Comparison of ENCODE assay signal across 10 cellular contexts in the genomic region with DNA sequence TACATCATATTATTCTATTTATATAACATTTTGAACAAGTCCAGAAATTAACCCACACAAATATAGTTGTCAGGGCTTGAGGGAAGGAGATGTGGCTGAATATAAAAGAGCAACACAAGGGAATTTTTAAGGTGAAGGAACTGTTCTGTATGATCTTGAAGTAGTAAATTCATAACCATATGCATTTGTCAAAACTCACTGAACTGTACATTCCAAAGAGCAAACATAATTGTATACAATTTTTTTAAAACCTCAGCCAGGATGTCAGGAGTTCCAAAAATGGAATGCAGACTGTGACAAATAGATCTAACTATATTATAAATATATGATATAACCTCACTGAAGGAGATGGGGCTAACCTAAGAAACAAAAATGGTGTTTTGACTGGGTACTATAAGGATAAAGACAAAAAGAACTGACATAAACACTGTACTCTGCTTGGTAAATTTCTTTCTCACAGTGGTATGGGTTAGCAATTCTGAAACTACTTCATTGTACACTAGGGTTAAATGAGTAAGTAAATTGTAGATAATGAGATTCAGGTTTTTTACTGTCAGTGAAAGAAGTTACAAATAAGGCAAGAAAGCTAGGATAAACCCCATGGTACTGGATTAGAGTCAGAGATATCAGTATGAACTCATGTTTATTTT. TPM values are rescaled to one million over a fixed set of nuclear protein-coding genes. Genes with fewer than 3 reads are reported as not detected.
A peak's percentile ranks its signal among the peaks of the same experiment; 100 is the strongest.
DNase-seq lines count a peak whose midpoint lies in the region; ATAC-seq and TF ChIP-seq lines count a peak whose summit lies in the region.
"Had no signal": no experiment of that assay in that cellular context is flagged by ENCODE, and none has a peak within 500 bp of the region (broad histone marks: within the 10 kb centered on the region; RNA-seq: fewer than 3 reads in every experiment).

No MANE protein-coding gene starts in this region.

- no TSS peak for BruUV-seq in PC-9 (replicated peaks; lab: Mats Ljungman, UMichigan)

- H3K27me3 ChIP-seq in PC-9 (ENCODE audit: insufficient read depth, low read depth) = no peaks in the 10 kb centered on the region

- TF ChIP-seq CTCF in GM10248 (IDR thresholded peaks at IDR 0.05; ENCODE audit: control extremely low read depth, extremely low read depth, low read depth, missing control alignments) (no peak), PC-9 (conservative IDR thresholded peaks at IDR 0.05) (no peak)

- H3K9me3 ChIP-seq in PC-9 (ENCODE audit: insufficient read depth, low read depth) = no peaks in the 10 kb centered on the region

- peaks cover 90% of the 10 kb centered on the region for H4K20me1 ChIP-seq in PC-9 (ENCODE audit: insufficient read depth)

- H3K36me3 ChIP-seq in PC-9 (ENCODE audit: low read depth) = peaks cover 7% of the 10 kb centered on the region; the same call in 1 of the 2 replicates

- H3K4me2 ChIP-seq in PC-9 = no peak overlapping the region

- POLR2A ChIA-PET in GM10248 (lab: Yijun Ruan, JAX) (interaction anchor here (0.6 kb wide), 1 partner anchor 10 kb away, joined by 4 read pairs; no protein-coding TSS in a partner anchor), PC-9 (lab: Charles Lee; ENCODE audit: unreplicated experiment) (no interaction called here)

- no peaks in the 10 kb centered on the region for H3K9me2 ChIP-seq in PC-9 (ENCODE audit: insufficient read depth)

- CTCF ChIA-PET in GM10248 (lab: Yijun Ruan, JAX) = interaction anchor here (1.1 to 2.4 kb wide), 4 partner anchors 8 to 24 kb away, joined by 3 to 9 read pairs (median 3); no protein-coding TSS in a partner anchor
- CTCF ChIA-PET in PC-9 (lab: Charles Lee) = no interaction called here

- intact Hi-C loops in PC-9 (cut with micrococcal nuclease; ENCODE audit: unreplicated experiment) = no loop called here

- H3F3A ChIP-seq in PC-9 (ENCODE audit: insufficient read depth, low read depth) = no peaks in the 10 kb centered on the region

- H3K4me1 ChIP-seq in PC-9 (replicated peaks; ENCODE audit: insufficient read depth) = no peaks in the 10 kb centered on the region

- ATAC-seq in GM19023 (IDR thresholded peaks at IDR 0.05; ENCODE audit: unreplicated experiment) = peak; percentile 81
- ATAC-seq in HG02678 (IDR thresholded peaks at IDR 0.05; ENCODE audit: unreplicated experiment) = peak; percentile 96
- ATAC-seq in HG03565 (IDR thresholded peaks at IDR 0.05; ENCODE audit: unreplicated experiment) = peak; percentile 97
- ATAC-seq: HCT116 had no signal

- no peak overlapping the region for H3K27ac ChIP-seq in PC-9

- no peak overlapping the region for H2AFZ ChIP-seq in PC-9

- DNase-seq in GM10248 (ENCODE audit: extremely low spot score) = peak; percentile 31
- DNase-seq in C1 segment of cervical spinal cord (lab: John Stamatoyannopoulos, UW) = no peak
- DNase-seq in NCI-H2107 treated with DMSO at 0.1 percent for 48 hours (lab: John Stamatoyannopoulos, UW; ENCODE audit: unreplicated experiment) = no peak
- no peak for DNase-seq in A172 (ENCODE audit: low spot score)
- no peak for DNase-seq in PC-9
- DNase-seq: effector CD4-positive, alpha-beta T cell had no signal

- peaks cover 81% of the 10 kb centered on the region for H3K79me2 ChIP-seq in PC-9 (ENCODE audit: low read depth)

- no peak overlapping the region for H3K4me3 ChIP-seq in PC-9

RNA-seq across cellular contexts. Expression of a gene that starts 14.4 kb away (rescaled TPM):
- 24.4 and 26.5 TPM in 2 replicates for total RNA-seq in A172 (2014; rRNA removed; shearing (Covaris generic))
- 60.8 and 73.1 TPM in 2 replicates for total RNA-seq in PC-9 (2021)
